Comparison of ENCODE assay signal across 10 cellular contexts in the genomic region with DNA sequence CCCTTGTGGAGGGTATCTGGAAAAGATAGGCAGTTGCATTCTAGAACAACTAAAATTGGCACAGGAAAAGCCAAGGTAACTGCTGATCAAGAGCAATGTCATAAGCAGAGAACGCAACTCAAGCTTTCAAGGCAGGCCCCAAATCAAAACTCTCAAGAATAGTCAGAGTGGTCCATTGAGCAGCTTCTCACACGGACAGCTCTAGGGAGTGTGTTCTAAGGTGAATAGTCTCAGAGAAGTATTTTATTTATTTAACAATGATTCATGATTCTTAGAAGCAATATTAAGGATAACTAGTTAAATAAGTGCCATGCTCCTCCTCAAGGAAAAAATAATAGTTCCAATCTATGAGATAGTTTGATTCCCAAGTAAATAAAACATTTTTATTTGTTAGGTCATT.
"Had no signal": no experiment of that assay in that cellular context is flagged by ENCODE, and none has a peak within 500 bp of the region (broad histone marks: within the 10 kb centered on the region; RNA-seq: fewer than 3 reads in every experiment).

No MANE protein-coding gene starts in this region.

- FAIRE-seq: HepG2 had no signal

- H3K27ac ChIP-seq: GM23248, HL-60, KMS-11 had no signal

- DNase-seq: GM23248, GOT3, H7, HFFc6, KBM-7 had no signal

- H3K9me3 ChIP-seq: HAP-1 had no signal

- H3K4me1 ChIP-seq: HAP-1 had no signal

- H3K36me3 ChIP-seq: HAP-1 had no signal

- ATAC-seq: HCT116, HepG2 had no signal

- H3K4me3 ChIP-seq: GM23248, HAP-1 had no signal

- H3K4me2 ChIP-seq: KMS-11 had no signal
